Comparison of ENCODE assay signal across 15 cellular contexts in the genomic region with DNA sequence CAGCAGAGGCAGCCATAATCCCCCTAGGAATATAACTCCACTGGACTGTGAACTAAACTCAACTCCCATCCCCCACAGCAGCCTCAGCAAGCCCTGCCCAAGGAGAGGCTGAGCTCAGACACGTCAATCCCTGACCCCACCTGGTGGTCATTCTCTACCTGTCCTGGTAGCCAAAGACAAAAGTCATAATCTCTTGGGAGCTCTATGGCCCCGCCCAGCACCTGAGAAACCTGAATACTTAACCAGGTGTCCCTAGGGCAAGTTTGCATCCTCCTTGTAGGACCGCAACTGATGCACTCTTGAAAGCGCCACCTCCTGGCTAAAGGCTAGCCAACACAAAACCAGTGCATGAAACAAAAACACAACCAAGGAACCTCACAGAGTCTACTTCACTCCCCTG. TPM values are rescaled to one million over a fixed set of nuclear protein-coding genes. Genes with fewer than 3 reads are reported as not detected.
DNase-seq lines count a peak whose midpoint lies in the region; ATAC-seq and TF ChIP-seq lines count a peak whose summit lies in the region.
"Had no signal": no experiment of that assay in that cellular context is flagged by ENCODE, and none has a peak within 500 bp of the region (broad histone marks: within the 10 kb centered on the region; RNA-seq: fewer than 3 reads in every experiment).

No MANE protein-coding gene starts in this region.

- H3K27me3 Mint-ChIP-seq in activated CD4-positive, alpha-beta T cell treated with anti-CD3 and anti-CD28 coated beads, Interleukin-2, amount 10 ng/mL, durations not matched to agents 24 days and 14 days: no peaks in the 10 kb centered on the region

- H3K9me3 Mint-ChIP-seq in activated CD4-positive, alpha-beta T cell treated with anti-CD3 and anti-CD28 coated beads, Interleukin-2, amount 10 ng/mL, durations not matched to agents 24 days and 14 days: no peaks in the 10 kb centered on the region
- H3K9me3 Mint-ChIP-seq: activated naive CD4-positive, alpha-beta T cell treated with anti-CD3 and anti-CD28 coated beads, Interleukin-2, amount 50 U/mL, for 72 hours had no signal

- H3K4me1 ChIP-seq in NT2/D1 (ENCODE audit: insufficient read depth, insufficient read length): no peaks in the 10 kb centered on the region
- H3K4me1 ChIP-seq in body of pancreas: no peaks in the 10 kb centered on the region
- H3K4me1 ChIP-seq: thyroid gland had no signal

- in situ Hi-C loops in GM13977 (cut with MboI; ENCODE audit: low pct_unique_long_range_greater_than_20kb, low sequenced_read_pairs, unreplicated experiment): no loop called here

- no peak for TF ChIP-seq POLR2A in body of pancreas (IDR thresholded peaks at IDR 0.05)

- H3K9me3 ChIP-seq in NT2/D1 (ENCODE audit: insufficient read depth, low read length) (no peaks in the 10 kb centered on the region), body of pancreas (no peaks in the 10 kb centered on the region)
- H3K9me3 ChIP-seq: thyroid gland had no signal

- no peak for DNase-seq in AG09309 (ENCODE audit: low read depth)
- no peak for DNase-seq in GM13977 (ENCODE audit: low spot score)
- DNase-seq in NT2/D1 (ENCODE audit: low read depth, low spot score): peak; percentile 11
- DNase-seq in epithelial cell of proximal tubule (ENCODE audit: low read depth): no peak
- DNase-seq in activated CD4-positive, alpha-beta T cell treated with anti-CD3 and anti-CD28 coated beads, Interleukin-2, amount 10 ng/mL, durations not matched to agents 24 days and 14 days: no peak
- DNase-seq in body of pancreas: no peak
- no peak for DNase-seq in central memory CD4-positive, alpha-beta T cell
- DNase-seq: caudate nucleus, head of caudate nucleus, NCI-H1930, thyroid gland had no signal

- TF ChIP-seq CTCF in AG09309 (IDR thresholded peaks at IDR 0.05; ENCODE audit: control insufficient read depth, insufficient read depth, low read depth, low read length, missing control alignments): peak; percentile 31
- peak; percentile 20 for TF ChIP-seq CTCF in GM13977 (IDR thresholded peaks at IDR 0.05; ENCODE audit: extremely low read depth, insufficient read depth, missing control alignments)
- peak; percentile 19 for TF ChIP-seq CTCF in epithelial cell of proximal tubule (conservative IDR thresholded peaks at IDR 0.05; ENCODE audit: low read depth, low read length)
- TF ChIP-seq CTCF in body of pancreas (IDR thresholded peaks at IDR 0.05): no peak

- H3K9ac ChIP-seq in NT2/D1 (ENCODE audit: insufficient read length, low read depth): no peak overlapping the region
- H3K9ac ChIP-seq: KMS-11 had no signal

- no peaks in the 10 kb centered on the region for H3K27me3 ChIP-seq in NT2/D1 (ENCODE audit: insufficient read depth, insufficient read length)
- H3K27me3 ChIP-seq in body of pancreas: no peaks in the 10 kb centered on the region
- H3K27me3 ChIP-seq: thyroid gland had no signal

- no peak overlapping the region for H3K27ac Mint-ChIP-seq in activated CD4-positive, alpha-beta T cell treated with anti-CD3 and anti-CD28 coated beads, Interleukin-2, amount 10 ng/mL, durations not matched to agents 24 days and 14 days
- H3K27ac Mint-ChIP-seq: activated naive CD4-positive, alpha-beta T cell treated with anti-CD3 and anti-CD28 coated beads, Interleukin-2, amount 50 U/mL, for 72 hours had no signal

- intact Hi-C loops in activated CD4-positive, alpha-beta T cell treated with anti-CD3 and anti-CD28 coated beads, Interleukin-2, amount 10 ng/mL, durations not matched to agents 24 days and 14 days (cut with micrococcal nuclease): no loop called here
- intact Hi-C loops in body of pancreas (cut with DNase I): no loop called here

- no peak overlapping the region for H3K4me3 Mint-ChIP-seq in activated CD4-positive, alpha-beta T cell treated with anti-CD3 and anti-CD28 coated beads, Interleukin-2, amount 10 ng/mL, durations not matched to agents 24 days and 14 days

- H3K36me3 Mint-ChIP-seq in activated CD4-positive, alpha-beta T cell treated with anti-CD3 and anti-CD28 coated beads, Interleukin-2, amount 10 ng/mL, durations not matched to agents 24 days and 14 days (ENCODE audit: low read depth): no peaks in the 10 kb centered on the region
- H3K36me3 Mint-ChIP-seq: activated naive CD4-positive, alpha-beta T cell treated with anti-CD3 and anti-CD28 coated beads, Interleukin-2, amount 50 U/mL, for 72 hours had no signal

- H3K27ac ChIP-seq in body of pancreas: no peak overlapping the region
- H3K27ac ChIP-seq: KMS-11, thyroid gland had no signal

- peaks cover 10% of the 10 kb centered on the region for H3K4me1 Mint-ChIP-seq in activated CD4-positive, alpha-beta T cell treated with anti-CD3 and anti-CD28 coated beads, Interleukin-2, amount 10 ng/mL, durations not matched to agents 24 days and 14 days

- no peak for ATAC-seq in GM18520 (IDR thresholded peaks at IDR 0.05; ENCODE audit: unreplicated experiment)
- ATAC-seq in body of pancreas: no peak
- ATAC-seq: activated naive CD4-positive, alpha-beta T cell treated with anti-CD3 and anti-CD28 coated beads, Interleukin-2, amount 50 U/mL, for 72 hours; GM12878 had no signal

- H3K4me3 ChIP-seq in AG09309 (ENCODE audit: control insufficient read depth, low read depth, low read length) (no peak overlapping the region), NT2/D1 (ENCODE audit: insufficient read length, low read depth) (no peak overlapping the region), epithelial cell of proximal tubule (ENCODE audit: low read depth, low read length) (no peak overlapping the region), body of pancreas (no peak overlapping the region)
- H3K4me3 ChIP-seq: GM12878, thyroid gland had no signal

- 34 to 60% methylated on average over 2 to 4 of the region's 4 CpGs for WGBS in body of pancreas, 2 donors

- H3K36me3 ChIP-seq in NT2/D1 (ENCODE audit: insufficient read depth, insufficient read length, low read length) (no peaks in the 10 kb centered on the region), body of pancreas (replicated peaks in 1 of 2; ENCODE audit: insufficient read depth in 1 of 2, low read depth in 2 of 2) (no peaks in the 10 kb centered on the region)
- H3K36me3 ChIP-seq: thyroid gland had no signal

RNA-seq across cellular contexts. Expression of gene CT47B1, which starts 18.4 kb away (rescaled TPM):
- not detected in 2 replicates for total RNA-seq in epithelial cell of proximal tubule
- total RNA-seq in activated CD4-positive, alpha-beta T cell treated with anti-CD3 and anti-CD28 coated beads, Interleukin-2, amount 10 ng/mL, durations not matched to agents 24 days and 14 days: not detected in 2 replicates
- total RNA-seq in body of pancreas: not detected
- total RNA-seq: activated naive CD4-positive, alpha-beta T cell treated with anti-CD3 and anti-CD28 coated beads, Interleukin-2, amount 50 U/mL, for 72 hours; GM12878; thyroid gland had no signal

Comparison
In these comparisons a context has a peak if more than half of its experiments do, and no peak if none do; other contexts are left out.
1. CTCF ChIP-seq: peak in AG09309 (single experiment), GM13977 (single experiment) and epithelial cell of proximal tubule (single experiment); none in body of pancreas (0 of 7).